ENCODE assay signal across 25 cellular contexts in the genomic region with DNA sequence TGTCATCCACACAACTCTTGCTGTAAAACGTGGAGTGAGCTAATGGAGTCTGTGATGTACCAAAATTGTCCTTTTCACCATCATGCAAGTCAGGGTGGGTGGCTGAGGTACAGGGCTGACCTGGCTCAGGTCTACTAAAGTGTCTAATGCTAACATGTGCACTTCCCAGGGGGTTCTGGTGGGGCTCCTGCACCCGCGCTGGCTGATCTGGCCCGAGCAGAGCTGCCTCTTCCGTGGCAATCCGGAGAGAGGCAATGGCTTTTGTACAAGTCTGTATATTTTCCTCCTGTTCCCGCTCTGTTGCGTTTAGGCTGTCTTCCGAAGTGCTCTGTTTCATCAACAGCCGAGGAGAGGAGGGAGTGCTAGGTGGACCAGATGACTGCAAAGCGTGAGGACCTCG.
"Had no signal": no experiment of that assay in that cellular context is flagged by ENCODE, and none has a peak within 500 bp of the region (broad histone marks: within the 10 kb centered on the region; RNA-seq: fewer than 3 reads in every experiment).

No MANE protein-coding gene starts in this region.

- H3K27me3 Mint-ChIP-seq: central memory CD8-positive, alpha-beta T cell; dendritic cell treated with granulocyte-macrophage colony-stimulating factor and Interleukin-4, amounts not matched to agents 40 ng/mL and 50 ng/mL, for 4 days; T-helper 17 cell had no signal

- H3K9me3 Mint-ChIP-seq: central memory CD8-positive, alpha-beta T cell; dendritic cell treated with granulocyte-macrophage colony-stimulating factor and Interleukin-4, amounts not matched to agents 40 ng/mL and 50 ng/mL, for 4 days; nephron progenitor cell; WTC11 had no signal

- H3K4me3 Mint-ChIP-seq: central memory CD8-positive, alpha-beta T cell; dendritic cell treated with granulocyte-macrophage colony-stimulating factor and Interleukin-4, amounts not matched to agents 40 ng/mL and 50 ng/mL, for 4 days; nephron progenitor cell; T-helper 17 cell; WTC11 had no signal

- ATAC-seq: foreskin keratinocyte, heart right ventricle, left lobe of liver, pancreas, sciatic nerve, T-helper 17 cell, upper lobe of right lung, WTC11 had no signal

- DNase-seq: activated CD4-positive, alpha-beta T cell treated with anti-CD3 and anti-CD28 coated beads, Interleukin-2, amount 50 U/mL, for 48 hours; activated CD8-positive, alpha-beta memory T cell treated with anti-CD3 and anti-CD28 coated beads for 24 hours; activated gamma-delta T cell treated with Interleukin-2 at 50 U/mL for 16 hours; amygdala; effector CD4-positive, alpha-beta T cell; foreskin keratinocyte; heart right ventricle; kidney glomerular epithelial cell; mesendoderm; nephron progenitor cell; pancreas; retina; SK-N-SH; stimulated activated CD4-positive, alpha-beta T cell treated with anti-CD3 and anti-CD28 coated beads, Interleukin-12 subunit alpha, Interleukin-12 subunit beta, amount 100 ng/mL, for 4 hours; stimulated activated CD4-positive, alpha-beta T cell treated with anti-CD3 and anti-CD28 coated beads, Interleukin-4, amount 100 ng/mL, for 1 hour; SW 1271; T-helper 17 cell; T1000; tibial artery; upper lobe of right lung had no signal

- H3K4me1 Mint-ChIP-seq: nephron progenitor cell had no signal

- H3K27ac Mint-ChIP-seq: dendritic cell treated with granulocyte-macrophage colony-stimulating factor and Interleukin-4, amounts not matched to agents 40 ng/mL and 50 ng/mL, for 4 days; nephron progenitor cell; T-helper 17 cell; WTC11 had no signal
